Comparison of ENCODE assay signal across 15 cellular contexts in the genomic region with DNA sequence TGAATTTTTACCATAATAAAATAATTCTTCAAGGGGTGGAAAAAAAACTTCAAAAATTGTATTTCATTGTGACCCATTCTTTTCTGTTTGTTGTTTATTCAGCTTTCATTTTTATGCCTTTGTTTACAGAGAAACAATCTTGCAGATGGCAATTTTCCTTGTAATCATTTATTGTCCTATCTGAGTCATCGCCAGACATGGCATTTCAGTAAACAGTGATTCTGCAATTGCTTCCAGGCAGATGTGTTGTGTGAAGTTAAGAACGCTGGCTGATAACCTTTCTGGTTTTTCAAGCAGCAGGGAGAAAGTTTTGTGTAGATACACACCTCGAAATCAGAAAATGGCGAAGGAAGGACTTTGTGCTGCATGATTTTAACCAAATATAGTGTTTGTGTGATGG.
DNase-seq lines count a peak whose midpoint lies in the region; ATAC-seq and FAIRE-seq lines count a peak whose summit lies in the region.
"Had no signal": no experiment of that assay in that cellular context is flagged by ENCODE, and none has a peak within 500 bp of the region (broad histone marks: within the 10 kb centered on the region; RNA-seq: fewer than 3 reads in every experiment).

No MANE protein-coding gene starts in this region.

- FAIRE-seq in urothelium cell line (lab: Jason Lieb, UNC): peak; percentile 9
- FAIRE-seq: keratinocyte had no signal

- H3K4me1 Mint-ChIP-seq in immature natural killer cell: peaks cover 4 to 9% of the 10 kb centered on the region in 2 donors

- H3K27ac Mint-ChIP-seq in immature natural killer cell: no peak overlapping the region
- H3K27ac Mint-ChIP-seq: activated CD4-positive, alpha-beta memory T cell treated with anti-CD3 and anti-CD28 coated beads, Interleukin-2, amount 10 ng/mL, durations not matched to agents 7 days and 5 days; nephron had no signal

- H3K27me3 Mint-ChIP-seq in immature natural killer cell (ENCODE audit: low read depth in 3 of 3): no peaks in the 10 kb centered on the region
- H3K27me3 Mint-ChIP-seq: activated CD4-positive, alpha-beta memory T cell treated with anti-CD3 and anti-CD28 coated beads, Interleukin-2, amount 10 ng/mL, durations not matched to agents 7 days and 5 days had no signal

- DNase-seq in NCI-H510A (lab: John Stamatoyannopoulos, UW) (peak; percentile 4), NCI-H510A treated with DMSO at 0.1 percent for 48 hours (lab: John Stamatoyannopoulos, UW) (no peak), NCI-H460 (ENCODE audit: extremely low read depth, low read depth) (peak; percentile 84), fibroblast of gingiva (ENCODE audit: low read depth) (peak; percentile 46), urothelium cell line (ENCODE audit: low spot score) (no peak), immature natural killer cell (no peak), pons (ENCODE audit: low spot score) (no peak)
- DNase-seq: activated CD4-positive, alpha-beta memory T cell treated with anti-CD3 and anti-CD28 coated beads, Interleukin-2, amount 10 ng/mL, durations not matched to agents 7 days and 5 days; activated naive CD4-positive, alpha-beta T cell; central memory CD4-positive, alpha-beta T cell; esophagus squamous epithelium; upper lobe of left lung had no signal

- H3K36me3 Mint-ChIP-seq in immature natural killer cell: peaks cover 18 to 34% (median 28%) of the 10 kb centered on the region in 3 donors

- H3K9me3 Mint-ChIP-seq in immature natural killer cell: peaks cover 0 to 2% (median 0%) of the 10 kb centered on the region in 6 donors
- H3K9me3 Mint-ChIP-seq: nephron had no signal

- no peak overlapping the region for H3K4me3 Mint-ChIP-seq in immature natural killer cell
- H3K4me3 Mint-ChIP-seq: activated CD4-positive, alpha-beta memory T cell treated with anti-CD3 and anti-CD28 coated beads, Interleukin-2, amount 10 ng/mL, durations not matched to agents 7 days and 5 days; nephron had no signal

- no peak for ATAC-seq in HG02759 (IDR thresholded peaks at IDR 0.05; ENCODE audit: unreplicated experiment)

Comparison
In these comparisons a context has a peak if more than half of its experiments do, and no peak if none do; other contexts are left out.
1. DNase-seq: peak in NCI-H510A (single experiment), NCI-H460 (single experiment) and fibroblast of gingiva (single experiment); none in NCI-H510A treated with DMSO at 0.1 percent for 48 hours (single experiment), urothelium cell line (single experiment), immature natural killer cell (0 of 3) and pons (single experiment).